8 cellular contexts compared by ENCODE assay signal in the genomic region with DNA sequence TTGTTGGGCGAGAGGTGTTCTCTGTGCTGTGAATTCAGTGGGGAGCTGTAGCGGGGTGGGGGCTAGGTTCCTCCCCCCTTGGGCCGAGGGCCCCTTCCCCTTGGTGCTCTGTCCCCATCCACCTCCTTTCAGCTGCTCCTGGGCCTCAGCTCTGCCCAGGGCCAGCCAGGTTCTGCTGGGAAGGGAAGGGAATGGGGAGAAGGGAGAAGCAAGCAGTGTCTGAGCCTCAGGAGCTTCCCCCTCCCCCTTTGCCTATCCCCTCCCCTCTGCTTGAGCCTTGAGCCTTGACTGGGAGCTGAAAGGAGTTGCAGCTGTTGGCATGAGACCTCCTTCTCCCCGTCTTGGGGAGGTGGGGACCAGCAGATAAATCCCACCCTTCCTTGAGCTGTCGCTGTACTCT. TPM values are rescaled to one million over a fixed set of nuclear protein-coding genes. Genes with fewer than 3 reads are reported as not detected.
DNase-seq lines count a peak whose midpoint lies in the region; ATAC-seq, FAIRE-seq and TF ChIP-seq lines count a peak whose summit lies in the region.

No MANE protein-coding gene starts in this region.

- H3K4me3 ChIP-seq in small intestine (ENCODE audit: low read depth in 1 of 2, low read length in 2 of 2), result peak overlapping the region in 1 of 2 donors; percentile 90

- intact Hi-C loops in left ventricle myocardium superior (cut with micrococcal nuclease), result no loop called here

- 53 to 56% (median 55%) methylated on average over 5 of the region's 5 CpGs for WGBS in small intestine, 3 donors

- H3K27me3 ChIP-seq in small intestine (ENCODE audit: control insufficient read depth in 2 of 2, insufficient read depth in 2 of 2, low read length in 2 of 2), result no peaks in the 10 kb centered on the region

- peaks cover 0 to 2% of the 10 kb centered on the region in 2 donors for H3K4me1 ChIP-seq in small intestine (ENCODE audit: control insufficient read depth in 2 of 2, insufficient read depth in 1 of 2, low read depth in 1 of 2, low read length in 1 of 2)

- TF ChIP-seq CTCF in VCaP (conservative IDR thresholded peaks at IDR 0.05), result no peak

- ATAC-seq in left ventricle myocardium superior, result no peak

- peaks cover 4 to 7% of the 10 kb centered on the region in 2 donors for H3K36me3 ChIP-seq in small intestine (ENCODE audit: control insufficient read depth in 2 of 2, insufficient read depth in 2 of 2, low read length in 2 of 2)

- no peak for TF ChIP-seq POLR2A in GM12891 (IDR thresholded peaks at IDR 0.05; ENCODE audit: low read depth, low read length)

- FAIRE-seq in small intestine (lab: Jason Lieb, UNC) (no peak), GM12891 (lab: Jason Lieb, UNC) (no peak)

- peak overlapping the region; percentile 84 for H3K27ac ChIP-seq in VCaP
- H3K27ac ChIP-seq in small intestine (ENCODE audit: low read depth in 1 of 2, low read length in 1 of 2), result peak overlapping the region; percentile 2 to 81

- no peaks in the 10 kb centered on the region for H3K9me3 ChIP-seq in small intestine (ENCODE audit: control insufficient read depth, low read depth)

- DNase-seq in NCI-H510A treated with DMSO at 0.1 percent for 48 hours (lab: John Stamatoyannopoulos, UW) (peak; percentile 18), NCI-H510A (lab: John Stamatoyannopoulos, UW) (no peak), left ventricle myocardium superior (peak; percentile 18), small intestine (no peak), NCI-H2029 (lab: John Stamatoyannopoulos, UW) (no peak), kidney glomerular epithelial cell (lab: John Stamatoyannopoulos, UW) (no peak), GM12891 (ENCODE audit: insufficient read length, low spot score) (no peak)

TF ChIP-seq in GM12891, 5 proteins besides CTCF, POLR2A, EP300 and RAD21:
- TF ChIP-seq SPI1 (IDR thresholded peaks at IDR 0.05; ENCODE audit: low read depth, low read length) (no peak), POU2F2 (IDR thresholded peaks at IDR 0.05; ENCODE audit: low read depth, low read length) (no peak), POLR2AphosphoS5 (IDR thresholded peaks at IDR 0.05; ENCODE audit: low read depth, low read length) (no peak), TAF1 (IDR thresholded peaks at IDR 0.05; ENCODE audit: low read depth, low read length) (no peak), PAX5 (IDR thresholded peaks at IDR 0.05; ENCODE audit: insufficient read depth, low read length, severe bottlenecking) (no peak)

RNA-seq across cellular contexts. Expression of gene RRP36, which starts 0.6 kb away (rescaled TPM):
- total RNA-seq in left ventricle myocardium superior, result 27.6 TPM
- 10 to 100 TPM; 32.2 to 44.6 (median 39.4) TPM for polyA plus RNA-seq in small intestine
- 46.2 TPM for polyA plus RNA-seq in GM12891 (2012; ENCODE audit: low read depth, missing spikeins)

RNA-seq across cellular contexts. Expression of gene KLHDC3, which starts 6.8 kb away (rescaled TPM):
- 167 TPM for total RNA-seq in left ventricle myocardium superior
- polyA plus RNA-seq in small intestine, result 10 to 100 TPM; 72.4 to 78.0 (median 72.7) TPM
- 50.5 TPM for polyA plus RNA-seq in GM12891 (2012; ENCODE audit: low read depth, missing spikeins)

RNA-seq across cellular contexts. Expression of gene MEA1, which starts 7.1 kb away (rescaled TPM):
- 28.7 TPM for total RNA-seq in left ventricle myocardium superior
- 10 to 100 TPM; 62.6 to 90.8 (median 76.9) TPM for polyA plus RNA-seq in small intestine
- 84.2 TPM for polyA plus RNA-seq in GM12891 (2012; ENCODE audit: low read depth, missing spikeins)

RNA-seq across cellular contexts. Expression of gene CUL7, which starts 32.8 kb away (rescaled TPM):
- total RNA-seq in left ventricle myocardium superior, result 9.6 TPM
- 1 to 10 TPM; 5.7 to 6.7 (median 6.7) TPM for polyA plus RNA-seq in small intestine
- polyA plus RNA-seq in GM12891 (2012; ENCODE audit: low read depth, missing spikeins), result 14.6 TPM

RNA-seq across cellular contexts. Expression of gene PPP2R5D, which starts 36.5 kb away (rescaled TPM):
- total RNA-seq in left ventricle myocardium superior, result 40.3 TPM
- 10 to 100 TPM; 44.2 to 96.8 (median 46.7) TPM for polyA plus RNA-seq in small intestine
- 19.7 TPM for polyA plus RNA-seq in GM12891 (2012; ENCODE audit: low read depth, missing spikeins)

Comparison
In these comparisons a context has a peak if more than half of its experiments do, and no peak if none do; other contexts are left out.
1. DNase-seq: peak in NCI-H510A treated with DMSO at 0.1 percent for 48 hours (single experiment) and left ventricle myocardium superior (single experiment); none in NCI-H510A (single experiment), small intestine (single experiment), NCI-H2029 (single experiment), kidney glomerular epithelial cell (single experiment) and GM12891 (single experiment).